In genomic region chr6:130766239-130767144, GRCh38 we compare ENCODE assay signal across 14 cellular contexts.
A peak's percentile ranks its signal among the peaks of the same experiment; 100 is the strongest.
DNase-seq lines count a peak whose midpoint lies in the region; ATAC-seq, FAIRE-seq and TF ChIP-seq lines count a peak whose summit lies in the region.
"Had no signal": no experiment of that assay in that cellular context is flagged by ENCODE, and none has a peak within 500 bp of the region (broad histone marks: within the 10 kb centered on the region; RNA-seq: fewer than 3 reads in every experiment).

No MANE protein-coding gene starts in this region.

- peak; percentile 55 to 85 (median 61) for ATAC-seq in natural killer cell
- ATAC-seq in natural killer cell treated with Interleukin-12 subunit alpha and Interleukin-12 subunit beta and Interleukin-15 and Interleukin-18, amount 100 ng/mL, for 72 hours: no peak
- no peak for ATAC-seq in HG03108 (IDR thresholded peaks at IDR 0.05; ENCODE audit: unreplicated experiment)
- ATAC-seq: HCT116 had no signal

- TF ChIP-seq POLR2A in GM12891 (IDR thresholded peaks at IDR 0.05; ENCODE audit: low read depth, low read length): no peak

- FAIRE-seq in GM12891 (lab: Jason Lieb, UNC): no peak

- H3K27me3 Mint-ChIP-seq in natural killer cell (ENCODE audit: low read depth in 2 of 2) (no peaks in the 10 kb centered on the region), immature natural killer cell (ENCODE audit: low read depth in 3 of 3) (peaks cover 0 to 8% (median 1%) of the 10 kb centered on the region in 3 donors)
- H3K27me3 Mint-ChIP-seq in natural killer cell treated with Interleukin-12 subunit alpha and Interleukin-12 subunit beta and Interleukin-15 and Interleukin-18, amount 100 ng/mL, for 72 hours: no peaks in the 10 kb centered on the region
- H3K27me3 Mint-ChIP-seq: CD8-positive, alpha-beta memory T cell had no signal

- peaks cover 8 to 11% of the 10 kb centered on the region in 2 donors for H3K4me1 Mint-ChIP-seq in natural killer cell
- peaks cover 6% of the 10 kb centered on the region in 2 donors for H3K4me1 Mint-ChIP-seq in natural killer cell treated with Interleukin-12 subunit alpha and Interleukin-12 subunit beta and Interleukin-15 and Interleukin-18, amount 100 ng/mL, for 72 hours (ENCODE audit: low read depth in 2 of 2)
- H3K4me1 Mint-ChIP-seq in immature natural killer cell: peaks cover 8 to 11% of the 10 kb centered on the region in 2 donors
- H3K4me1 Mint-ChIP-seq: CD14-positive monocyte; CD8-positive, alpha-beta memory T cell had no signal

- no peaks in the 10 kb centered on the region for H3K9me3 Mint-ChIP-seq in natural killer cell
- no peaks in the 10 kb centered on the region for H3K9me3 Mint-ChIP-seq in natural killer cell treated with Interleukin-12 subunit alpha and Interleukin-12 subunit beta and Interleukin-15 and Interleukin-18, amount 100 ng/mL, for 72 hours
- H3K9me3 Mint-ChIP-seq in immature natural killer cell: no peaks in the 10 kb centered on the region
- H3K9me3 Mint-ChIP-seq: CD8-positive, alpha-beta memory T cell; IgD-negative memory B cell had no signal

- peak overlapping the region in 1 of 2 donors; percentile 56 for H3K27ac Mint-ChIP-seq in natural killer cell
- H3K27ac Mint-ChIP-seq in natural killer cell treated with Interleukin-12 subunit alpha and Interleukin-12 subunit beta and Interleukin-15 and Interleukin-18, amount 100 ng/mL, for 72 hours: no peak overlapping the region
- peak overlapping the region in 4 of 6 donors; percentile 12 to 79 (median 50) for H3K27ac Mint-ChIP-seq in immature natural killer cell
- H3K27ac Mint-ChIP-seq: CD14-positive monocyte, IgD-negative memory B cell had no signal

- H3K4me3 Mint-ChIP-seq in natural killer cell (no peak overlapping the region), immature natural killer cell (peak overlapping the region in 3 of 5 donors; percentile 3 to 51 (median 21))
- H3K4me3 Mint-ChIP-seq in natural killer cell treated with Interleukin-12 subunit alpha and Interleukin-12 subunit beta and Interleukin-15 and Interleukin-18, amount 100 ng/mL, for 72 hours: no peak overlapping the region
- H3K4me3 Mint-ChIP-seq: CD14-positive monocyte; CD8-positive, alpha-beta memory T cell; IgD-negative memory B cell had no signal

- no peaks in the 10 kb centered on the region for H3K36me3 Mint-ChIP-seq in natural killer cell
- no peaks in the 10 kb centered on the region for H3K36me3 Mint-ChIP-seq in natural killer cell treated with Interleukin-12 subunit alpha and Interleukin-12 subunit beta and Interleukin-15 and Interleukin-18, amount 100 ng/mL, for 72 hours
- no peaks in the 10 kb centered on the region for H3K36me3 Mint-ChIP-seq in immature natural killer cell
- H3K36me3 Mint-ChIP-seq: CD14-positive monocyte, IgD-negative memory B cell had no signal

- TF ChIP-seq CTCF in natural killer cell (IDR thresholded peaks at IDR 0.05): no peak

- DNase-seq in natural killer cell (no peak), RKO (ENCODE audit: low spot score) (peak; percentile 28), immature natural killer cell (no peak), CD1c-positive myeloid dendritic cell (ENCODE audit: extremely low spot score) (no peak), GM12891 (ENCODE audit: insufficient read length, low spot score) (no peak)
- DNase-seq in natural killer cell treated with Interleukin-12 subunit alpha and Interleukin-12 subunit beta and Interleukin-15 and Interleukin-18, amount 100 ng/mL, for 72 hours (ENCODE audit: low spot score): no peak
- DNase-seq: Caco-2; CD8-positive, alpha-beta memory T cell; DND-41; GF-D8 had no signal

- intact Hi-C loops in natural killer cell (cut with micrococcal nuclease): no loop called here

TF ChIP-seq in GM12891, 5 proteins besides CTCF, POLR2A, EP300 and RAD21:
- no peak for TF ChIP-seq POLR2AphosphoS5 (IDR thresholded peaks at IDR 0.05; ENCODE audit: low read depth, low read length)
- TF ChIP-seq POU2F2 (IDR thresholded peaks at IDR 0.05; ENCODE audit: low read depth, low read length): no peak
- TF ChIP-seq TAF1 (IDR thresholded peaks at IDR 0.05; ENCODE audit: low read depth, low read length): no peak
- no peak for TF ChIP-seq PAX5 (IDR thresholded peaks at IDR 0.05; ENCODE audit: insufficient read depth, low read length, severe bottlenecking)
- TF ChIP-seq SPI1 (IDR thresholded peaks at IDR 0.05; ENCODE audit: low read depth, low read length): no peak

Comparison
In these comparisons a context has a peak if more than half of its experiments do, and no peak if none do; other contexts are left out.
1. ATAC-seq: peak in natural killer cell (3 of 3); none in natural killer cell treated with Interleukin-12 subunit alpha and Interleukin-12 subunit beta and Interleukin-15 and Interleukin-18, amount 100 ng/mL, for 72 hours (0 of 2) and HG03108 (single experiment).
2. H3K27ac Mint-ChIP-seq: peak in immature natural killer cell (4 of 6); none in natural killer cell treated with Interleukin-12 subunit alpha and Interleukin-12 subunit beta and Interleukin-15 and Interleukin-18, amount 100 ng/mL, for 72 hours (0 of 2).
3. H3K4me3 Mint-ChIP-seq: peak in immature natural killer cell (3 of 5); none in natural killer cell (single experiment) and natural killer cell treated with Interleukin-12 subunit alpha and Interleukin-12 subunit beta and Interleukin-15 and Interleukin-18, amount 100 ng/mL, for 72 hours (single experiment).